Comparison of ENCODE assay signal across 9 cellular contexts in the genomic region with DNA sequence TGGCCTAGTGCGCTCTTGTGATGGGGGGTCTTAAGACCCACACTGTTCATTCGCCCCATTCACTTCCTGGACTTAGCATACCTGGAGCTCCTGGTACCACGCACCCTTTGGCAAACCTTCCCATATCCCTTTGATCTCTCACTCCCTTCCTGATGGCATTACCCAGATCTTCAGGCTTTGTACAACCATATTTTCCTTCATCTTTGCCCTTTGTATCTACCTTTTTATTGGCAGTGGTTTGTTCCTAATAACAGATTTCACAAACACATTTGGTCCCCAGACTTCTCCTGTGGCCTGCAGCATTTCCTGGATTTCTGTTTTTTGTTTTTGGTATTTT. TPM values are rescaled to one million over a fixed set of nuclear protein-coding genes. Genes with fewer than 3 reads are reported as not detected.
DNase-seq lines count a peak whose midpoint lies in the region; ATAC-seq, FAIRE-seq and TF ChIP-seq lines count a peak whose summit lies in the region.
"Had no signal": no experiment of that assay in that cellular context is flagged by ENCODE, and none has a peak within 500 bp of the region (broad histone marks: within the 10 kb centered on the region; RNA-seq: fewer than 3 reads in every experiment).

No MANE protein-coding gene starts in this region.

- H4K91ac ChIP-seq in neuronal stem cell (ENCODE audit: low read depth, low read length, poor library complexity): peak overlapping the region; percentile 87

- no TSS peak for BruUV-seq in K562 (replicated peaks; lab: Mats Ljungman, UMichigan)

- H3K4me1 ChIP-seq in CD8-positive, alpha-beta T cell (ENCODE audit: insufficient read depth, low read length): peaks cover 40% of the 10 kb centered on the region
- peaks cover 25 to 35% of the 10 kb centered on the region in 2 experiments for H3K4me1 ChIP-seq in K562 (replicated peaks in 1 of 2; ENCODE audit: control insufficient read depth in 2 of 2, insufficient read depth in 2 of 2, low read length in 2 of 2)
- H3K4me1 ChIP-seq in neuronal stem cell (ENCODE audit: control insufficient read depth in 2 of 2, insufficient read depth in 1 of 2, low read depth in 1 of 2, low read length in 2 of 2): peaks cover 27 to 39% of the 10 kb centered on the region in 2 donors

- no peak overlapping the region for H3K27ac ChIP-seq in CD8-positive, alpha-beta T cell (ENCODE audit: low read depth, low read length)
- H3K27ac ChIP-seq in K562 (ENCODE audit: extremely low read depth, low read depth, low read length): peak overlapping the region; percentile 75; the same call in 2 of the 3 replicates
- peak overlapping the region; percentile 89 for H3K27ac ChIP-seq in neuronal stem cell (replicated peaks; ENCODE audit: low read length)

- no peak for TF ChIP-seq EP300 in K562 (IDR thresholded peaks at IDR 0.05; ENCODE audit: low read length)

- H3K4me2 ChIP-seq in K562 (ENCODE audit: insufficient read depth, low read length): peak overlapping the region; percentile 56; the same call in 1 of the 2 replicates
- H3K4me2 ChIP-seq in neuronal stem cell (ENCODE audit: insufficient read depth, low read length, poor library complexity, severe bottlenecking): no peak overlapping the region

- no peak overlapping the region for H3K14ac ChIP-seq in neuronal stem cell (ENCODE audit: low read length)

- no peaks in the 10 kb centered on the region for H3K9me3 ChIP-seq in CD8-positive, alpha-beta T cell (ENCODE audit: low read length)
- peaks cover 7% of the 10 kb centered on the region; the same call in 1 of the 2 replicates for H3K9me3 ChIP-seq in K562 (replicated peaks; ENCODE audit: control insufficient read depth, insufficient read depth, low read depth, low read length)
- H3K9me3 ChIP-seq in neuronal stem cell (replicated peaks in 1 of 2; ENCODE audit: control insufficient read depth in 2 of 2, insufficient read depth in 1 of 2, low read depth in 1 of 2, low read length in 2 of 2): peaks cover 3 to 13% of the 10 kb centered on the region in 2 donors
- H3K9me3 ChIP-seq: Peyer's patch had no signal

- peak overlapping the region; percentile 22 for H2BK15ac ChIP-seq in neuronal stem cell (ENCODE audit: low read length)

- H2AFZ ChIP-seq in K562 (ENCODE audit: low read depth, low read length) (peak overlapping the region; percentile 98), neuronal stem cell (ENCODE audit: low read length) (no peak overlapping the region)

- in situ Hi-C loops in K562 (cut with MboI): no loop called here

- no peak for TF ChIP-seq POLR2A in K562 (conservative IDR thresholded peaks at IDR 0.05)

- H2BK120ac ChIP-seq in neuronal stem cell (ENCODE audit: low read depth, low read length): no peak overlapping the region

- no peak for ATAC-seq in CD8-positive, alpha-beta T cell
- ATAC-seq in K562: peak; percentile 6; the same call in 1 of the 3 replicates

- H3K9ac ChIP-seq in K562 (ENCODE audit: insufficient read depth in 1 of 2, low read depth in 2 of 2, low read length in 2 of 2) (peak overlapping the region; percentile 22 to 38; a peak in 2 of 4 replicates), neuronal stem cell (ENCODE audit: low read depth, low read length, poor library complexity) (no peak overlapping the region)

- POLR2A ChIA-PET in CD8-positive, alpha-beta T cell (lab: Charles Lee): no interaction called here
- POLR2A ChIA-PET in K562 (lab: Yijun Ruan, JAX): interaction anchor here (1.4 kb wide), 1 partner anchor 9 kb away, joined by 11 read pairs; no protein-coding TSS in a partner anchor

- H3K4me3 Mint-ChIP-seq in CD8-positive, alpha-beta T cell: no peak overlapping the region
- H3K4me3 Mint-ChIP-seq: memory B cell had no signal

- no peaks in the 10 kb centered on the region for H4K20me1 ChIP-seq in K562 (replicated peaks; ENCODE audit: control insufficient read depth, insufficient read depth, low read length)

- H4K8ac ChIP-seq in neuronal stem cell (ENCODE audit: low read depth, low read length): no peak overlapping the region

- no peak overlapping the region for H2BK12ac ChIP-seq in neuronal stem cell (ENCODE audit: low read length)

- H3K9me1 ChIP-seq in K562 (ENCODE audit: control insufficient read depth, insufficient read depth, low read length): no peaks in the 10 kb centered on the region

- H3K23ac ChIP-seq in neuronal stem cell (ENCODE audit: low read depth, low read length, poor library complexity): no peak overlapping the region

- H3K27ac Mint-ChIP-seq in CD8-positive, alpha-beta T cell: peak overlapping the region; percentile 33
- H3K27ac Mint-ChIP-seq: memory B cell had no signal

- no peak overlapping the region for H3K4me3 ChIP-seq in CD8-positive, alpha-beta T cell (ENCODE audit: low read depth, low read length)
- no peak overlapping the region for H3K4me3 ChIP-seq in K562
- H3K4me3 ChIP-seq in neuronal stem cell (ENCODE audit: low read length in 2 of 2): no peak overlapping the region
- H3K4me3 ChIP-seq: Peyer's patch had no signal

- CTCF ChIA-PET in CD8-positive, alpha-beta T cell (lab: Charles Lee): no interaction called here
- CTCF ChIA-PET in K562 (lab: Yijun Ruan, JAX; ENCODE audit: low intra/inter-chr PET ratio): no interaction called here

- no peak overlapping the region for H2BK5ac ChIP-seq in neuronal stem cell (ENCODE audit: low read length)

- 67% methylated on average over 3 of the region's 3 CpGs for WGBS in K562 (ENCODE audit: insufficient coverage, low coverage, missing lambda C conversion rate)
- no CpG with 5 or more reads among the region's 3 CpGs for WGBS in neuronal stem cell (ENCODE audit: extremely low coverage in 2 of 2, insufficient read length in 2 of 2, insufficient replicate concordance in 1 of 2), 2 donors

- H3K9me3 Mint-ChIP-seq in CD8-positive, alpha-beta T cell: no peaks in the 10 kb centered on the region

- no peak for TF ChIP-seq RAD21 in K562 (CRISPR knock-in tag; conservative IDR thresholded peaks at IDR 0.05 in 1 of 2, IDR thresholded peaks at IDR 0.05 in 1 of 2)

- no peak for TF ChIP-seq CTCF in CD8-positive, alpha-beta T cell (IDR thresholded peaks at IDR 0.05)
- TF ChIP-seq CTCF in K562 (IDR thresholded peaks at IDR 0.05 in 2 of 3, conservative IDR thresholded peaks at IDR 0.05 in 1 of 3; ENCODE audit: insufficient read depth in 2 of 3, low read depth in 1 of 3, low read length in 3 of 3): no peak

- H3K79me2 ChIP-seq in K562 (ENCODE audit: control insufficient read depth, insufficient read depth, low read length): no peaks in the 10 kb centered on the region

- no peaks in the 10 kb centered on the region for H3K36me3 ChIP-seq in CD8-positive, alpha-beta T cell (ENCODE audit: insufficient read depth, low read length)
- H3K36me3 ChIP-seq in K562 (ENCODE audit: control insufficient read depth, insufficient read depth, low read length) (no peaks in the 10 kb centered on the region), neuronal stem cell (replicated peaks in 1 of 2; ENCODE audit: control insufficient read depth in 2 of 2, insufficient read depth in 2 of 2, low read length in 2 of 2) (no peaks in the 10 kb centered on the region)
- H3K36me3 ChIP-seq: Peyer's patch had no signal

- peaks cover 35% of the 10 kb centered on the region for H3K4me1 Mint-ChIP-seq in CD8-positive, alpha-beta T cell (ENCODE audit: low read depth)

- H3K18ac ChIP-seq in neuronal stem cell (ENCODE audit: low read length): peak overlapping the region; percentile 69

- intact Hi-C loops in CD8-positive, alpha-beta T cell (cut with DNase I, micrococcal nuclease): no loop called here
- intact Hi-C loops in K562 (cut with micrococcal nuclease): no loop called here

- FAIRE-seq in K562 (lab: Jason Lieb, UNC): no peak

- H2AK5ac ChIP-seq in neuronal stem cell (ENCODE audit: low read depth, low read length): no peak overlapping the region

- no peaks in the 10 kb centered on the region for H3K27me3 Mint-ChIP-seq in CD8-positive, alpha-beta T cell (ENCODE audit: low read depth)
- H3K27me3 Mint-ChIP-seq: memory B cell had no signal

- H3K36me3 Mint-ChIP-seq in CD8-positive, alpha-beta T cell: no peaks in the 10 kb centered on the region
- H3K36me3 Mint-ChIP-seq: memory B cell had no signal

- DNase-seq in CD8-positive, alpha-beta T cell: no peak
- DNase-seq in K562 (ENCODE audit: extremely low read depth in 1 of 4, low spot score in 3 of 4): peak in 1 of 4 experiments; percentile 3
- DNase-seq in neuronal stem cell (ENCODE audit: low spot score): no peak
- DNase-seq in NCI-H1436 treated with DMSO at 0.1 percent for 48 hours (lab: John Stamatoyannopoulos, UW): no peak
- no peak for DNase-seq in HT-29 (ENCODE audit: low spot score)
- DNase-seq in CD1c-positive myeloid dendritic cell (ENCODE audit: extremely low spot score): no peak

- H3K79me1 ChIP-seq in neuronal stem cell (ENCODE audit: low read depth, low read length): no peaks in the 10 kb centered on the region

- no peaks in the 10 kb centered on the region for H3K27me3 ChIP-seq in CD8-positive, alpha-beta T cell (ENCODE audit: insufficient read depth, low read length)
- H3K27me3 ChIP-seq in K562 (ENCODE audit: control insufficient read depth in 2 of 2, insufficient read depth in 2 of 2, low read length in 2 of 2): no peaks in the 10 kb centered on the region
- H3K27me3 ChIP-seq in neuronal stem cell (ENCODE audit: control insufficient read depth in 3 of 3, insufficient read depth in 3 of 3, low read depth in 1 of 3, low read length in 3 of 3): no peaks in the 10 kb centered on the region
- H3K27me3 ChIP-seq: Peyer's patch had no signal

- H3K4ac ChIP-seq in neuronal stem cell (ENCODE audit: low read length): no peak overlapping the region

RNA-seq across cellular contexts. Expression of gene IFITM3, which starts 16.0 kb away (rescaled TPM):
- total RNA-seq in CD8-positive, alpha-beta T cell: 1 to 10 TPM; 6.3 to 7.1 TPM
- total RNA-seq in K562 (2011; cell fraction: chromatin; rRNA removed; ENCODE audit: low replicate concordance): 6.0 and 26.3 TPM in 2 replicates
- 38.8 and 53.5 TPM in 2 replicates for total RNA-seq in K562 (2011; cell fraction: nucleolus; rRNA removed)
- total RNA-seq in K562 (2011; cell fraction: nucleoplasm; rRNA removed): 31.1 and 36.4 TPM in 2 replicates
- total RNA-seq in K562 (2014; rRNA removed) (49.6 and 70.6 TPM in 2 replicates), K562 (2014; rRNA removed; fragmentation: Illumina TruSeq; extraction: Trizol) (41.0 and 51.5 TPM in 2 replicates), K562 (2015; rRNA removed; fragmentation: Illumina TruSeq; extraction: Trizol) (155 and 161 TPM in 2 replicates), K562 (2021) (163 and 164 TPM in 2 replicates)
- polyA plus RNA-seq in K562 (2011; rRNA removed) (22.7 and 77.6 TPM in 2 replicates), K562 (2014; fragmentation: Illumina TruSeq; extraction: Trizol) (242 and 297 TPM in 2 replicates), K562 (2014; fragmentation: Nextera tagmentation; extraction: Ambion mirVana) (100 to 1,000 TPM; 452 to 461 TPM), K562 (2014; rRNA removed) (77.7 and 150 TPM in 2 replicates)
- 128 TPM in 2 replicates for polyA plus RNA-seq in K562 (2011; cell fraction: cytosol; rRNA removed)
- polyA plus RNA-seq in K562 (2011; cell fraction: nucleus; rRNA removed): 28.0 and 34.2 TPM in 2 replicates
- 478 and 481 TPM in 2 replicates for polyA plus RNA-seq in K562 (2012)
- polyA minus RNA-seq in K562 (2011; rRNA and poly(A)+ RNA removed): 19.8 and 26.3 TPM in 2 replicates
- polyA minus RNA-seq in K562 (2011; cell fraction: cytosol; rRNA and poly(A)+ RNA removed): 49.6 and 95.7 TPM in 2 replicates
- 6.9 and 19.4 TPM in 2 replicates for polyA minus RNA-seq in K562 (2011; cell fraction: nucleus; rRNA and poly(A)+ RNA removed)
- 629 TPM for polyA plus RNA-seq in neuronal stem cell (2013, experiment 1 of 2)
- 604 TPM for polyA plus RNA-seq in neuronal stem cell (2013, experiment 2 of 2)
- total RNA-seq in HT-29 (2014; rRNA removed; shearing (Covaris generic)): 10.6 and 30.1 TPM in 2 replicates

RNA-seq across cellular contexts. Expression of gene IFITM1, which starts 22.8 kb away (rescaled TPM):
- total RNA-seq in CD8-positive, alpha-beta T cell: 100 to 1,000 TPM; 223 to 251 TPM
- 394 and 929 TPM in 2 replicates for total RNA-seq in K562 (2011; cell fraction: chromatin; rRNA removed; ENCODE audit: low replicate concordance)
- 1,445 and 1,483 TPM in 2 replicates for total RNA-seq in K562 (2011; cell fraction: nucleolus; rRNA removed)
- 1,061 and 1,262 TPM in 2 replicates for total RNA-seq in K562 (2011; cell fraction: nucleoplasm; rRNA removed)
- 793 and 818 TPM in 2 replicates for total RNA-seq in K562 (2014; rRNA removed)
- total RNA-seq in K562 (2014; rRNA removed; fragmentation: Illumina TruSeq; extraction: Trizol): 572 and 787 TPM in 2 replicates
- 979 and 985 TPM in 2 replicates for total RNA-seq in K562 (2015; rRNA removed; fragmentation: Illumina TruSeq; extraction: Trizol)
- 691 and 717 TPM in 2 replicates for total RNA-seq in K562 (2021)
- 900 and 1,311 TPM in 2 replicates for polyA plus RNA-seq in K562 (2011; rRNA removed)
- polyA plus RNA-seq in K562 (2011; cell fraction: cytosol; rRNA removed): 2,724 and 2,737 TPM in 2 replicates
- 780 and 1,049 TPM in 2 replicates for polyA plus RNA-seq in K562 (2011; cell fraction: nucleus; rRNA removed)
- 1,084 and 1,212 TPM in 2 replicates for polyA plus RNA-seq in K562 (2012)
- polyA plus RNA-seq in K562 (2014; fragmentation: Illumina TruSeq; extraction: Trizol): 1,966 and 1,984 TPM in 2 replicates
- polyA plus RNA-seq in K562 (2014; fragmentation: Nextera tagmentation; extraction: Ambion mirVana): 1,000 to 10,000 TPM; 4,252 to 5,579 TPM
- 974 and 999 TPM in 2 replicates for polyA plus RNA-seq in K562 (2014; rRNA removed)
- 752 and 801 TPM in 2 replicates for polyA minus RNA-seq in K562 (2011; rRNA and poly(A)+ RNA removed)
- polyA minus RNA-seq in K562 (2011; cell fraction: cytosol; rRNA and poly(A)+ RNA removed): 577 and 662 TPM in 2 replicates
- 139 and 266 TPM in 2 replicates for polyA minus RNA-seq in K562 (2011; cell fraction: nucleus; rRNA and poly(A)+ RNA removed)
- polyA plus RNA-seq in neuronal stem cell (2013, experiment 1 of 2): 171 TPM
- 162 TPM for polyA plus RNA-seq in neuronal stem cell (2013, experiment 2 of 2)
- 6.8 and 7.6 TPM in 2 replicates for total RNA-seq in HT-29 (2014; rRNA removed; shearing (Covaris generic))

RNA-seq across cellular contexts. Expression of gene IFITM2, which starts 29.0 kb away (rescaled TPM):
- 100 to 1,000 TPM; 283 to 295 TPM for total RNA-seq in CD8-positive, alpha-beta T cell
- 6.5 and 20.8 TPM in 2 replicates for total RNA-seq in K562 (2011; cell fraction: chromatin; rRNA removed; ENCODE audit: low replicate concordance)
- total RNA-seq in K562 (2011; cell fraction: nucleolus; rRNA removed): 47.0 and 138 TPM in 2 replicates
- total RNA-seq in K562 (2011; cell fraction: nucleoplasm; rRNA removed): 31.5 and 44.9 TPM in 2 replicates
- total RNA-seq in K562 (2014; rRNA removed): 52.8 and 187 TPM in 2 replicates
- 137 and 145 TPM in 2 replicates for total RNA-seq in K562 (2014; rRNA removed; fragmentation: Illumina TruSeq; extraction: Trizol)
- 290 and 356 TPM in 2 replicates for total RNA-seq in K562 (2015; rRNA removed; fragmentation: Illumina TruSeq; extraction: Trizol)
- total RNA-seq in K562 (2021): 693 and 698 TPM in 2 replicates
- polyA plus RNA-seq in K562 (2011; rRNA removed): 205 and 655 TPM in 2 replicates
- 600 and 1,150 TPM in 2 replicates for polyA plus RNA-seq in K562 (2011; cell fraction: cytosol; rRNA removed)
- 59.9 and 198 TPM in 2 replicates for polyA plus RNA-seq in K562 (2011; cell fraction: nucleus; rRNA removed)
- polyA plus RNA-seq in K562 (2012): 488 and 506 TPM in 2 replicates
- 472 and 547 TPM in 2 replicates for polyA plus RNA-seq in K562 (2014; fragmentation: Illumina TruSeq; extraction: Trizol)
- 1,000 to 10,000 TPM; 3,629 to 4,872 TPM for polyA plus RNA-seq in K562 (2014; fragmentation: Nextera tagmentation; extraction: Ambion mirVana)
- polyA plus RNA-seq in K562 (2014; rRNA removed): 255 and 328 TPM in 2 replicates
- 69.9 and 190 TPM in 2 replicates for polyA minus RNA-seq in K562 (2011; rRNA and poly(A)+ RNA removed)
- 143 and 401 TPM in 2 replicates for polyA minus RNA-seq in K562 (2011; cell fraction: cytosol; rRNA and poly(A)+ RNA removed)
- 14.8 and 71.3 TPM in 2 replicates for polyA minus RNA-seq in K562 (2011; cell fraction: nucleus; rRNA and poly(A)+ RNA removed)
- 660 TPM for polyA plus RNA-seq in neuronal stem cell (2013, experiment 1 of 2)
- polyA plus RNA-seq in neuronal stem cell (2013, experiment 2 of 2): 657 TPM
- total RNA-seq in HT-29 (2014; rRNA removed; shearing (Covaris generic)): 31.2 and 32.3 TPM in 2 replicates

RNA-seq across cellular contexts. Expression of gene B4GALNT4, which starts 32.7 kb away (rescaled TPM):
- total RNA-seq in CD8-positive, alpha-beta T cell: under 1 TPM; 0.44 to 0.84 TPM
- total RNA-seq in K562 (2011; cell fraction: chromatin; rRNA removed; ENCODE audit: low replicate concordance): 45.4 and 151 TPM in 2 replicates
- total RNA-seq in K562 (2011; cell fraction: nucleolus; rRNA removed): 117 and 141 TPM in 2 replicates
- total RNA-seq in K562 (2011; cell fraction: nucleoplasm; rRNA removed): 54.9 and 57.5 TPM in 2 replicates
- total RNA-seq in K562 (2014; rRNA removed) (22.7 and 26.2 TPM in 2 replicates), K562 (2014; rRNA removed; fragmentation: Illumina TruSeq; extraction: Trizol) (2.1 and 2.5 TPM in 2 replicates), K562 (2015; rRNA removed; fragmentation: Illumina TruSeq; extraction: Trizol) (7.6 and 9.7 TPM in 2 replicates), K562 (2021) (33.6 and 37.1 TPM in 2 replicates)
- polyA plus RNA-seq in K562 (2011; rRNA removed) (14.0 and 22.7 TPM in 2 replicates), K562 (2014; fragmentation: Illumina TruSeq; extraction: Trizol) (4.5 and 10.9 TPM in 2 replicates), K562 (2014; fragmentation: Nextera tagmentation; extraction: Ambion mirVana) (under 1 TPM in 1 of 2 experiments, not detected in 1; 0.20 TPM), K562 (2014; rRNA removed) (30.0 and 32.0 TPM in 2 replicates)
- polyA plus RNA-seq in K562 (2011; cell fraction: cytosol; rRNA removed): 20.4 and 42.5 TPM in 2 replicates
- polyA plus RNA-seq in K562 (2011; cell fraction: nucleus; rRNA removed): 174 and 271 TPM in 2 replicates
- 17.2 and 19.0 TPM in 2 replicates for polyA plus RNA-seq in K562 (2012)
- 2.1 and 3.3 TPM in 2 replicates for polyA minus RNA-seq in K562 (2011; rRNA and poly(A)+ RNA removed)
- 8.1 and 9.7 TPM in 2 replicates for polyA minus RNA-seq in K562 (2011; cell fraction: cytosol; rRNA and poly(A)+ RNA removed)
- polyA minus RNA-seq in K562 (2011; cell fraction: nucleus; rRNA and poly(A)+ RNA removed): 23.6 and 27.2 TPM in 2 replicates
- 87.0 TPM for polyA plus RNA-seq in neuronal stem cell (2013, experiment 1 of 2)
- polyA plus RNA-seq in neuronal stem cell (2013, experiment 2 of 2): 87.3 TPM
- total RNA-seq in HT-29 (2014; rRNA removed; shearing (Covaris generic)): not detected in 2 replicates

RNA-seq across cellular contexts. Expression of gene IFITM5, which starts 37.3 kb away (rescaled TPM):
- not detected for total RNA-seq in CD8-positive, alpha-beta T cell
- not detected in 2 replicates for total RNA-seq in K562 (2011; cell fraction: chromatin; rRNA removed; ENCODE audit: low replicate concordance)
- not detected in 2 replicates for total RNA-seq in K562 (2011; cell fraction: nucleolus; rRNA removed)
- total RNA-seq in K562 (2011; cell fraction: nucleoplasm; rRNA removed): not detected in 2 replicates
- total RNA-seq in K562 (2014; rRNA removed): not detected in 2 replicates
- not detected in 2 replicates for total RNA-seq in K562 (2014; rRNA removed; fragmentation: Illumina TruSeq; extraction: Trizol)
- not detected in 2 replicates for total RNA-seq in K562 (2015; rRNA removed; fragmentation: Illumina TruSeq; extraction: Trizol)
- total RNA-seq in K562 (2021): not detected in 2 replicates
- polyA plus RNA-seq in K562 (2011; rRNA removed): not detected in 2 replicates
- polyA plus RNA-seq in K562 (2011; cell fraction: cytosol; rRNA removed): not detected in 2 replicates
- not detected in 2 replicates for polyA plus RNA-seq in K562 (2011; cell fraction: nucleus; rRNA removed)
- polyA plus RNA-seq in K562 (2012): not detected in 2 replicates
- not detected in 2 replicates for polyA plus RNA-seq in K562 (2014; fragmentation: Illumina TruSeq; extraction: Trizol)
- polyA plus RNA-seq in K562 (2014; fragmentation: Nextera tagmentation; extraction: Ambion mirVana): not detected
- polyA plus RNA-seq in K562 (2014; rRNA removed): 0.19 TPM in 1 of 2 replicates, not detected in the other
- polyA minus RNA-seq in K562 (2011; rRNA and poly(A)+ RNA removed): not detected in 2 replicates
- not detected in 2 replicates for polyA minus RNA-seq in K562 (2011; cell fraction: cytosol; rRNA and poly(A)+ RNA removed)
- polyA minus RNA-seq in K562 (2011; cell fraction: nucleus; rRNA and poly(A)+ RNA removed): not detected in 2 replicates
- not detected for polyA plus RNA-seq in neuronal stem cell (2013, experiment 1 of 2)
- polyA plus RNA-seq in neuronal stem cell (2013, experiment 2 of 2): 0.06 TPM
- not detected in 2 replicates for total RNA-seq in HT-29 (2014; rRNA removed; shearing (Covaris generic))
- total RNA-seq: Peyer's patch had no signal
- polyA plus RNA-seq: BJ had no signal

Comparison
In these comparisons a context has a peak if more than half of its experiments do, and no peak if none do; other contexts are left out.
1. RNA of gene IFITM1, which starts 22.8 kb away (total RNA-seq): 394 to 1,483 TPM in K562 and 223 to 251 TPM in CD8-positive, alpha-beta T cell; 6.8 to 7.6 TPM in HT-29; every median in the first group is over 10 times any median in the second.